ENCODE assay signal across 8 cellular contexts in the genomic region with DNA sequence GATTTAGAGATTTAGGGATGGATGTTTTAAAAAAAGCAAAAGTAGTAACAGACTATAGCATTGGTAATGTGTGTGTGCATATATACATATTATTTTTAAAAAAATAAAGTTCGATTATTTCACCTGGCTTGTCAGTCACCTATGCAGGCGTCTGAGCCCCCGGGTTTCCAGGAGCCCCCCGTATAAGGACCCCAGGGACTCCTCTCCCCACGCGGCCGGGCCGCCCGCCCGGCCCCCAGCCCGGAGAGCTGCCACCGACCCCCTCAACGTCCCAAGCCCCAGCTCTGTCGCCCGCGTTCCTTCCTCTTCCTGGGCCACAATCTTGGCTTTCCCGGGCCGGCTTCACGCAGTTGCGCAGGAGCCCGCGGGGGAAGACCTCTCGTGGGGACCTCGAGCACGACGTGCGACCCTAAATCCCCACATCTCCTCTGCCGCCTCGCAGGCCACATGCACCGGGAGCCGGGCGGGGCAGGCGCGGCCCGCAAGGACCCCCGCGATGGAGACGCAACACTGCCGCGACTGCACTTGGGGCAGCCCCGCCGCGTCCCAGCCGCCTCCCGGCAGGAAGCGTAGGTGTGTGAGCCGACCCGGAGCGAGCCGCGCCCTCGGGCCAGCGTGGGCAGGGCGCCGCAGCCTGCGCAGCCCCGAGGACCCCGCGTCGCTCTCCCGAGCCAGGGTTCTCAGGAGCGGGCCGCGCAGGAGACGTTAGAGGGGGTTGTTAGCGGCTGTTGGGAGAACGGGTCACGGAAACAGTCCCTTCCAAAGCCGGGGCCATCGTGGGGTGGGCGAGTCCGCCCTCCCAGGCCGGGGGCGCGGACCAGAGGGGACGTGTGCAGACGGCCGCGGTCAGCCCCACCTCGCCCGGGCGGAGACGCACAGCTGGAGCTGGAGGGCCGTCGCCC. TPM values are rescaled to one million over a fixed set of nuclear protein-coding genes. Genes with fewer than 3 reads are reported as not detected.
A peak's percentile ranks its signal among the peaks of the same experiment; 100 is the strongest.
DNase-seq lines count a peak whose midpoint lies in the region; ATAC-seq lines count a peak whose summit lies in the region.

No MANE protein-coding gene starts in this region.

- H3K36me3 ChIP-seq in iPS-15b (ENCODE audit: control insufficient read depth, insufficient read depth, low read length) = no peaks in the 10 kb centered on the region

- H3K4me1 ChIP-seq in iPS-15b (ENCODE audit: control insufficient read depth, insufficient read depth, low read length) = no peaks in the 10 kb centered on the region

- H3K27me3 ChIP-seq in iPS-15b (ENCODE audit: control insufficient read depth, insufficient read depth, low read length) = peaks cover 64% of the 10 kb centered on the region

- H3K36me3 Mint-ChIP-seq in activated naive CD8-positive, alpha-beta T cell treated with anti-CD3 and anti-CD28 coated beads for 36 hours = no peaks in the 10 kb centered on the region
- no peaks in the 10 kb centered on the region for H3K36me3 Mint-ChIP-seq in stimulated activated naive B cell treated with anti-CD40 and anti-IgM and Interleukin-4, amounts not matched to agents 10 μg/mL and 1 μg/mL and 100 μg/mL, for 72 hours

- peak; percentile 48 for ATAC-seq in HG02571 (IDR thresholded peaks at IDR 0.05; ENCODE audit: unreplicated experiment)
- ATAC-seq in stimulated activated naive B cell treated with anti-CD40 and anti-IgM and Interleukin-4, amounts not matched to agents 10 μg/mL and 1 μg/mL and 100 μg/mL, for 72 hours (replicated peaks) = peak; percentile 66 to 71

- H3K4me3 Mint-ChIP-seq in activated naive CD8-positive, alpha-beta T cell treated with anti-CD3 and anti-CD28 coated beads for 36 hours = peak overlapping the region; percentile 49
- H3K4me3 Mint-ChIP-seq in stimulated activated naive B cell treated with anti-CD40 and anti-IgM and Interleukin-4, amounts not matched to agents 10 μg/mL and 1 μg/mL and 100 μg/mL, for 72 hours = peak overlapping the region; percentile 81 to 82

- H3K4me3 ChIP-seq in iPS-15b (ENCODE audit: low read depth, low read length) = peak overlapping the region; percentile 76

- H3K27me3 Mint-ChIP-seq in activated naive CD8-positive, alpha-beta T cell treated with anti-CD3 and anti-CD28 coated beads for 36 hours = peaks cover 79% of the 10 kb centered on the region
- H3K27me3 Mint-ChIP-seq in stimulated activated naive B cell treated with anti-CD40 and anti-IgM and Interleukin-4, amounts not matched to agents 10 μg/mL and 1 μg/mL and 100 μg/mL, for 72 hours = peaks cover 57 to 58% of the 10 kb centered on the region in 2 donors

- DNase-seq in CD1c-positive myeloid dendritic cell (ENCODE audit: extremely low spot score) (peak; percentile 53), HuH-7.5 (ENCODE audit: low spot score) (no peak), EL (no peak), cerebellar cortex (ENCODE audit: low spot score) (no peak)
- peak; percentile 41 for DNase-seq in activated naive CD8-positive, alpha-beta T cell treated with anti-CD3 and anti-CD28 coated beads for 36 hours
- DNase-seq in stimulated activated naive B cell treated with anti-CD40 and anti-IgM and Interleukin-4, amounts not matched to agents 10 μg/mL and 1 μg/mL and 100 μg/mL, for 72 hours = peak; percentile 18

- H3K9me3 Mint-ChIP-seq in activated naive CD8-positive, alpha-beta T cell treated with anti-CD3 and anti-CD28 coated beads for 36 hours = peaks cover 2% of the 10 kb centered on the region
- H3K9me3 Mint-ChIP-seq in stimulated activated naive B cell treated with anti-CD40 and anti-IgM and Interleukin-4, amounts not matched to agents 10 μg/mL and 1 μg/mL and 100 μg/mL, for 72 hours = peaks cover 0 to 2% of the 10 kb centered on the region in 2 donors

- peaks cover 15% of the 10 kb centered on the region for H3K4me1 Mint-ChIP-seq in activated naive CD8-positive, alpha-beta T cell treated with anti-CD3 and anti-CD28 coated beads for 36 hours
- H3K4me1 Mint-ChIP-seq in stimulated activated naive B cell treated with anti-CD40 and anti-IgM and Interleukin-4, amounts not matched to agents 10 μg/mL and 1 μg/mL and 100 μg/mL, for 72 hours = peaks cover 10 to 24% of the 10 kb centered on the region in 2 donors

- no peak overlapping the region for H3K27ac Mint-ChIP-seq in activated naive CD8-positive, alpha-beta T cell treated with anti-CD3 and anti-CD28 coated beads for 36 hours
- H3K27ac Mint-ChIP-seq in stimulated activated naive B cell treated with anti-CD40 and anti-IgM and Interleukin-4, amounts not matched to agents 10 μg/mL and 1 μg/mL and 100 μg/mL, for 72 hours = peak overlapping the region; percentile 31

- no peaks in the 10 kb centered on the region for H3K9me3 ChIP-seq in iPS-15b (ENCODE audit: control insufficient read depth, insufficient read depth, low read length)

- no peak overlapping the region for H3K9ac ChIP-seq in iPS-15b (ENCODE audit: low read depth, low read length)

RNA-seq across cellular contexts. Expression of a gene that starts 0.8 kb away (rescaled TPM):
- under 1 TPM in 1 of 2 experiments, not detected in 1; 0.16 TPM for total RNA-seq in activated naive CD8-positive, alpha-beta T cell treated with anti-CD3 and anti-CD28 coated beads for 36 hours

Comparison
In these comparisons a context has a peak if more than half of its experiments do, and no peak if none do; other contexts are left out.
1. DNase-seq: peak in CD1c-positive myeloid dendritic cell (single experiment), activated naive CD8-positive, alpha-beta T cell treated with anti-CD3 and anti-CD28 coated beads for 36 hours (single experiment) and stimulated activated naive B cell treated with anti-CD40 and anti-IgM and Interleukin-4, amounts not matched to agents 10 μg/mL and 1 μg/mL and 100 μg/mL, for 72 hours (single experiment); none in HuH-7.5 (single experiment), EL (single experiment) and cerebellar cortex (single experiment).